In the genomic region with DNA sequence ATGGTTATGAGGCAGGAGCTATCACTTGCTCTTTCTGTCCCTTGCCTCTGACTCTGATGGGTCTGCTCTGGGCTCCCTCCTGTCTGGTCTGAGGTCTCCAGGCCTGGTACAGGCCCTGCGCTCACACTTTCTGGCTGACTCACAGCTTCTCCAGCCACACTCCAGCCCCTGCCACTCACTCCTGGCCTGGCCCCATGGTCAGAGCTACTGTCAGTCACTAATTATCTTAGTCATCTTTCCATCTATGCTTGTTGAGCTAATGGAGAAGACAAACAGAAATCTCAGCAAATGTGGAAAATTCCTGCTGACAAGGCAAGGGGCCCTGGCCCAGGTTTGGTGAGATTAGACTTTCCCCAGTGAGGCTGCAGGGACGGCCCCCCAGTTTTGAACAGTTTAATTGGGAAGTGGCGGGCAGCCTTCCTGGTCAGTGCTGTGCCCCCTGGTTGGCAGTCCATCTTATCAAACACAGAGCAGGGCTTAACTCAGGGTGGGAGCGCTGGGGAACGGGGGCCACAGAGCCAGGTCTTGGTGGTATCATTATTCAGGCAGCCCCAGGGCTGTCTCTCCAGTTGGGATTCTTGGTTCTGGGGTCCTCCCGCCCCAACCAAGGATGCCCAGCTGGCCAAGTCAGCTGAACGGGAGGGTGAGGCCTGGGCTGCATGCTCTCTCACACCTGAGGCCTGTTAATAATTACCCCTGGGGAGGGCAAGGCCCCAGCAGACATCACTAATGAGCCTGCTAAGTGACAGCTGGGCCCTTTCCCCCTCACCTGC, we compare ENCODE assay signal across 1 cellular context.
A peak's percentile ranks its signal among the peaks of the same experiment; 100 is the strongest.
TF ChIP-seq lines count a peak whose summit lies in the region.

No MANE protein-coding gene starts in this region.

TF ChIP-seq in HepG2, 621 proteins besides CTCF, POLR2A, EP300 and RAD21 (continued from another document and continues in another):
- TF ChIP-seq, protein P1, sequence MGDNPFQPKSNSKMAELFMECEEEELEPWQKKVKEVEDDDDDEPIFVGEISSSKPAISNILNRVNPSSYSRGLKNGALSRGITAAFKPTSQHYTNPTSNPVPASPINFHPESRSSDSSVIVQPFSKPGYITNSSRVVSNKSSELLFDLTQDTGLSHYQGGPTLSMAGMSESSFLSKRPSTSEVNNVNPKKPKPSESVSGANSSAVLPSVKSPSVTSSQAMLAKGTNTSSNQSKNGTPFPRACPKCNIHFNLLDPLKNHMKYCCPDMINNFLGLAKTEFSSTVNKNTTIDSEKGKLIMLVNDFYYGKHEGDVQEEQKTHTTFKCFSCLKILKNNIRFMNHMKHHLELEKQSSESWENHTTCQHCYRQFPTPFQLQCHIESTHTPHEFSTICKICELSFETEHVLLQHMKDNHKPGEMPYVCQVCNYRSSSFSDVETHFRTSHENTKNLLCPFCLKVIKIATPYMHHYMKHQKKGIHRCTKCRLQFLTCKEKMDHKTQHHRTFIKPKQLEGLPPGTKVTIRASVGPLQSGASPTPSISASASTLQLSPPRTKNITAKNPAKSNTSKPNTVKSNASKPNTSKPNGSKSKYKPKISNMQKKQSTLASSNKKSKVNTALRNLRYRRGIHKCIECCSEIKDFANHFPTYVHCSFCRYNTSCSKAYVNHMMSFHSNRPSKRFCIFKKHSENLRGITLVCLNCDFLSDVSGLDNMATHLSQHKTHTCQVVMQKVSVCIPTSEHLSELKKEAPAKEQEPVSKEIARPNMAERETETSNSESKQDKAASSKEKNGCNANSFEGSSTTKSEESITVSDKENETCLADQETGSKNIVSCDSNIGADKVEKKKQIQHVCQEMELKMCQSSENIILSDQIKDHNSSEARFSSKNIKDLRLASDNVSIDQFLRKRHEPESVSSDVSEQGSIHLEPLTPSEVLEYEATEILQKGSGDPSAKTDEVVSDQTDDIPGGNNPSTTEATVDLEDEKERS (CRISPR knock-in tag; IDR thresholded peaks at IDR 0.05): 0 out of 2 replicates have a peak, but pooled peaks have one; percentile 24
- no peak for TF ChIP-seq ZBTB42 (CRISPR knock-in tag; IDR thresholded peaks at IDR 0.05)
- TF ChIP-seq KMT2B (CRISPR knock-in tag; IDR thresholded peaks at IDR 0.05): no peak
- TF ChIP-seq, protein P2, sequence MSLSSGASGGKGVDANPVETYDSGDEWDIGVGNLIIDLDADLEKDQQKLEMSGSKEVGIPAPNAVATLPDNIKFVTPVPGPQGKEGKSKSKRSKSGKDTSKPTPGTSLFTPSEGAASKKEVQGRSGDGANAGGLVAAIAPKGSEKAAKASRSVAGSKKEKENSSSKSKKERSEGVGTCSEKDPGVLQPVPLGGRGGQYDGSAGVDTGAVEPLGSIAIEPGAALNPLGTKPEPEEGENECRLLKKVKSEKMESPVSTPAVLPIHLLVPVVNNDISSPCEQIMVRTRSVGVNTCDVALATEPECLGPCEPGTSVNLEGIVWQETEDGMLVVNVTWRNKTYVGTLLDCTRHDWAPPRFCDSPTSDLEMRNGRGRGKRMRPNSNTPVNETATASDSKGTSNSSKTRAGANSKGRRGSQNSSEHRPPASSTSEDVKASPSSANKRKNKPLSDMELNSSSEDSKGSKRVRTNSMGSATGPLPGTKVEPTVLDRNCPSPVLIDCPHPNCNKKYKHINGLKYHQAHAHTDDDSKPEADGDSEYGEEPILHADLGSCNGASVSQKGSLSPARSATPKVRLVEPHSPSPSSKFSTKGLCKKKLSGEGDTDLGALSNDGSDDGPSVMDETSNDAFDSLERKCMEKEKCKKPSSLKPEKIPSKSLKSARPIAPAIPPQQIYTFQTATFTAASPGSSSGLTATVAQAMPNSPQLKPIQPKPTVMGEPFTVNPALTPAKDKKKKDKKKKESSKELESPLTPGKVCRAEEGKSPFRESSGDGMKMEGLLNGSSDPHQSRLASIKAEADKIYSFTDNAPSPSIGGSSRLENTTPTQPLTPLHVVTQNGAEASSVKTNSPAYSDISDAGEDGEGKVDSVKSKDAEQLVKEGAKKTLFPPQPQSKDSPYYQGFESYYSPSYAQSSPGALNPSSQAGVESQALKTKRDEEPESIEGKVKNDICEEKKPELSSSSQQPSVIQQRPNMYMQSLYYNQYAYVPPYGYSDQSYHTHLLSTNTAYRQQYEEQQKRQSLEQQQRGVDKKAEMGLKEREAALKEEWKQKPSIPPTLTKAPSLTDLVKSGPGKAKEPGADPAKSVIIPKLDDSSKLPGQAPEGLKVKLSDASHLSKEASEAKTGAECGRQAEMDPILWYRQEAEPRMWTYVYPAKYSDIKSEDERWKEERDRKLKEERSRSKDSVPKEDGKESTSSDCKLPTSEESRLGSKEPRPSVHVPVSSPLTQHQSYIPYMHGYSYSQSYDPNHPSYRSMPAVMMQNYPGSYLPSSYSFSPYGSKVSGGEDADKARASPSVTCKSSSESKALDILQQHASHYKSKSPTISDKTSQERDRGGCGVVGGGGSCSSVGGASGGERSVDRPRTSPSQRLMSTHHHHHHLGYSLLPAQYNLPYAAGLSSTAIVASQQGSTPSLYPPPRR (CRISPR knock-in tag; IDR thresholded peaks at IDR 0.05; ENCODE audit: borderline replicate concordance): no peak
- no peak for TF ChIP-seq ZNF160 (CRISPR knock-in tag; IDR thresholded peaks at IDR 0.05)
- no peak for TF ChIP-seq POLR2AphosphoS5 (IDR thresholded peaks at IDR 0.05; ENCODE audit: low read depth, low read length)
- TF ChIP-seq GZF1 (CRISPR knock-in tag; IDR thresholded peaks at IDR 0.05): 0 out of 2 replicates have a peak, but pooled peaks have one; percentile 22
- no peak for TF ChIP-seq ZNF3 (CRISPR knock-in tag; IDR thresholded peaks at IDR 0.05)
- TF ChIP-seq ARNTL (CRISPR knock-in tag; IDR thresholded peaks at IDR 0.05): peak; percentile 72
- peak; percentile 29; the same call in 1 of the 2 replicates for TF ChIP-seq ZNF782 (CRISPR knock-in tag; IDR thresholded peaks at IDR 0.05; ENCODE audit: borderline replicate concordance)
- TF ChIP-seq, protein P3, sequence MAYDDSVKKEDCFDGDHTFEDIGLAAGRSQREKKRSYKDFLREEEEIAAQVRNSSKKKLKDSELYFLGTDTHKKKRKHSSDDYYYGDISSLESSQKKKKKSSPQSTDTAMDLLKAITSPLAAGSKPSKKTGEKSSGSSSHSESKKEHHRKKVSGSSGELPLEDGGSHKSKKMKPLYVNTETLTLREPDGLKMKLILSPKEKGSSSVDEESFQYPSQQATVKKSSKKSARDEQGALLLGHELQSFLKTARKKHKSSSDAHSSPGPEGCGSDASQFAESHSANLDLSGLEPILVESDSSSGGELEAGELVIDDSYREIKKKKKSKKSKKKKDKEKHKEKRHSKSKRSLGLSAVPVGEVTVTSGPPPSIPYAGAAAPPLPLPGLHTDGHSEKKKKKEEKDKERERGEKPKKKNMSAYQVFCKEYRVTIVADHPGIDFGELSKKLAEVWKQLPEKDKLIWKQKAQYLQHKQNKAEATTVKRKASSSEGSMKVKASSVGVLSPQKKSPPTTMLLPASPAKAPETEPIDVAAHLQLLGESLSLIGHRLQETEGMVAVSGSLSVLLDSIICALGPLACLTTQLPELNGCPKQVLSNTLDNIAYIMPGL (CRISPR knock-in tag; IDR thresholded peaks at IDR 0.05; ENCODE audit: borderline replicate concordance in 1 of 2, low read depth in 1 of 2): 0 out of 4 replicates have a peak, but pooled peaks of 1 of the 2 experiments have one; percentile 14
- TF ChIP-seq, protein P4, sequence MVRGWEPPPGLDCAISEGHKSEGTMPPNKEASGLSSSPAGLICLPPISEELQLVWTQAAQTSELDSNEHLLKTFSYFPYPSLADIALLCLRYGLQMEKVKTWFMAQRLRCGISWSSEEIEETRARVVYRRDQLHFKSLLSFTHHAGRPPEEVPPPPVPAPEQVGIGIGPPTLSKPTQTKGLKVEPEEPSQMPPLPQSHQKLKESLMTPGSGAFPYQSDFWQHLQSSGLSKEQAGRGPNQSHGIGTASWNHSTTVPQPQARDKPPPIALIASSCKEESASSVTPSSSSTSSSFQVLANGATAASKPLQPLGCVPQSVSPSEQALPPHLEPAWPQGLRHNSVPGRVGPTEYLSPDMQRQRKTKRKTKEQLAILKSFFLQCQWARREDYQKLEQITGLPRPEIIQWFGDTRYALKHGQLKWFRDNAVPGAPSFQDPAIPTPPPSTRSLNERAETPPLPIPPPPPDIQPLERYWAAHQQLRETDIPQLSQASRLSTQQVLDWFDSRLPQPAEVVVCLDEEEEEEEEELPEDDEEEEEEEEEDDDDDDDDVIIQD (CRISPR knock-in tag; IDR thresholded peaks at IDR 0.05; ENCODE audit: low read depth): 0 out of 2 replicates have a peak, but pooled peaks have one; percentile 20
- TF ChIP-seq KDM1A (CRISPR knock-in tag; IDR thresholded peaks at IDR 0.05): no peak
- TF ChIP-seq, protein P5, sequence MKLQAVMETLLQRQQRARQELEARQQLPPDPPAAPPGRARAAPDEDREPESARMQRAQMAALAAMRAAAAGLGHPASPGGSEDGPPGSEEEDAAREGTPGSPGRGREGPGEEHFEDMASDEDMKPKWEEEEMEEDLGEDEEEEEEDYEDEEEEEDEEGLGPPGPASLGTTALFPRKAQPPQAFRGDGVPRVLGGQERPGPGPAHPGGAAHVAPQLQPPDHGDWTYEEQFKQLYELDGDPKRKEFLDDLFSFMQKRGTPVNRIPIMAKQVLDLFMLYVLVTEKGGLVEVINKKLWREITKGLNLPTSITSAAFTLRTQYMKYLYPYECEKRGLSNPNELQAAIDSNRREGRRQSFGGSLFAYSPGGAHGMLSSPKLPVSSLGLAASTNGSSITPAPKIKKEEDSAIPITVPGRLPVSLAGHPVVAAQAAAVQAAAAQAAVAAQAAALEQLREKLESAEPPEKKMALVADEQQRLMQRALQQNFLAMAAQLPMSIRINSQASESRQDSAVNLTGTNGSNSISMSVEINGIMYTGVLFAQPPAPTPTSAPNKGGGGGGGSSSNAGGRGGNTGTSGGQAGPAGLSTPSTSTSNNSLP (IDR thresholded peaks at IDR 0.05; ENCODE audit: low read depth, low read length): 0 out of 2 replicates have a peak, but pooled peaks have one; percentile 20
- TF ChIP-seq, protein P6, sequence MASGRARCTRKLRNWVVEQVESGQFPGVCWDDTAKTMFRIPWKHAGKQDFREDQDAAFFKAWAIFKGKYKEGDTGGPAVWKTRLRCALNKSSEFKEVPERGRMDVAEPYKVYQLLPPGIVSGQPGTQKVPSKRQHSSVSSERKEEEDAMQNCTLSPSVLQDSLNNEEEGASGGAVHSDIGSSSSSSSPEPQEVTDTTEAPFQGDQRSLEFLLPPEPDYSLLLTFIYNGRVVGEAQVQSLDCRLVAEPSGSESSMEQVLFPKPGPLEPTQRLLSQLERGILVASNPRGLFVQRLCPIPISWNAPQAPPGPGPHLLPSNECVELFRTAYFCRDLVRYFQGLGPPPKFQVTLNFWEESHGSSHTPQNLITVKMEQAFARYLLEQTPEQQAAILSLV (CRISPR knock-in tag; IDR thresholded peaks at IDR 0.05; ENCODE audit: borderline replicate concordance): no peak
- no peak for TF ChIP-seq ZNF652 (CRISPR knock-in tag; IDR thresholded peaks at IDR 0.05; ENCODE audit: borderline replicate concordance, low read depth)
- 0 out of 2 replicates have a peak, but pooled peaks have one; percentile 39 for TF ChIP-seq MIXL1 (CRISPR knock-in tag; IDR thresholded peaks at IDR 0.05)
- no peak for TF ChIP-seq HDAC6 (IDR thresholded peaks at IDR 0.05; ENCODE audit: low read depth, low read length)
- TF ChIP-seq, protein P7, sequence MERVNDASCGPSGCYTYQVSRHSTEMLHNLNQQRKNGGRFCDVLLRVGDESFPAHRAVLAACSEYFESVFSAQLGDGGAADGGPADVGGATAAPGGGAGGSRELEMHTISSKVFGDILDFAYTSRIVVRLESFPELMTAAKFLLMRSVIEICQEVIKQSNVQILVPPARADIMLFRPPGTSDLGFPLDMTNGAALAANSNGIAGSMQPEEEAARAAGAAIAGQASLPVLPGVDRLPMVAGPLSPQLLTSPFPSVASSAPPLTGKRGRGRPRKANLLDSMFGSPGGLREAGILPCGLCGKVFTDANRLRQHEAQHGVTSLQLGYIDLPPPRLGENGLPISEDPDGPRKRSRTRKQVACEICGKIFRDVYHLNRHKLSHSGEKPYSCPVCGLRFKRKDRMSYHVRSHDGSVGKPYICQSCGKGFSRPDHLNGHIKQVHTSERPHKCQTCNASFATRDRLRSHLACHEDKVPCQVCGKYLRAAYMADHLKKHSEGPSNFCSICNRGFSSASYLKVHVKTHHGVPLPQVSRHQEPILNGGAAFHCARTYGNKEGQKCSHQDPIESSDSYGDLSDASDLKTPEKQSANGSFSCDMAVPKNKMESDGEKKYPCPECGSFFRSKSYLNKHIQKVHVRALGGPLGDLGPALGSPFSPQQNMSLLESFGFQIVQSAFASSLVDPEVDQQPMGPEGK (CRISPR knock-in tag; IDR thresholded peaks at IDR 0.05): peak; percentile 54; the same call in 1 of the 2 replicates
- no peak for TF ChIP-seq KAT2B (IDR thresholded peaks at IDR 0.05; ENCODE audit: borderline replicate concordance, low read depth, low read length)
- peak; percentile 51; the same call in 1 of the 2 replicates for TF ChIP-seq SPEN (CRISPR knock-in tag; IDR thresholded peaks at IDR 0.05; ENCODE audit: low read depth)
- peak; percentile 60 for TF ChIP-seq ZEB1 (IDR thresholded peaks at IDR 0.05; ENCODE audit: insufficient replicate concordance, low read depth)
- peak; percentile 51; the same call in 1 of the 3 replicates for TF ChIP-seq MXI1 (IDR thresholded peaks at IDR 0.05; ENCODE audit: borderline replicate concordance, low read depth, low read length)
- TF ChIP-seq XRCC5 (optimal IDR thresholded peaks at IDR 0.05; ENCODE audit: low read length): peak; percentile 37
- TF ChIP-seq, protein P8, sequence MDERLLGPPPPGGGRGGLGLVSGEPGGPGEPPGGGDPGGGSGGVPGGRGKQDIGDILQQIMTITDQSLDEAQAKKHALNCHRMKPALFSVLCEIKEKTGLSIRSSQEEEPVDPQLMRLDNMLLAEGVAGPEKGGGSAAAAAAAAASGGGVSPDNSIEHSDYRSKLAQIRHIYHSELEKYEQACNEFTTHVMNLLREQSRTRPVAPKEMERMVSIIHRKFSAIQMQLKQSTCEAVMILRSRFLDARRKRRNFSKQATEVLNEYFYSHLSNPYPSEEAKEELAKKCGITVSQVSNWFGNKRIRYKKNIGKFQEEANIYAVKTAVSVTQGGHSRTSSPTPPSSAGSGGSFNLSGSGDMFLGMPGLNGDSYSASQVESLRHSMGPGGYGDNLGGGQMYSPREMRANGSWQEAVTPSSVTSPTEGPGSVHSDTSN (CRISPR knock-in tag; IDR thresholded peaks at IDR 0.05): peak; percentile 78
- TF ChIP-seq RBAK (CRISPR knock-in tag; IDR thresholded peaks at IDR 0.05): no peak
- TF ChIP-seq, protein P9, sequence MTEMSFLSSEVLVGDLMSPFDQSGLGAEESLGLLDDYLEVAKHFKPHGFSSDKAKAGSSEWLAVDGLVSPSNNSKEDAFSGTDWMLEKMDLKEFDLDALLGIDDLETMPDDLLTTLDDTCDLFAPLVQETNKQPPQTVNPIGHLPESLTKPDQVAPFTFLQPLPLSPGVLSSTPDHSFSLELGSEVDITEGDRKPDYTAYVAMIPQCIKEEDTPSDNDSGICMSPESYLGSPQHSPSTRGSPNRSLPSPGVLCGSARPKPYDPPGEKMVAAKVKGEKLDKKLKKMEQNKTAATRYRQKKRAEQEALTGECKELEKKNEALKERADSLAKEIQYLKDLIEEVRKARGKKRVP (CRISPR knock-in tag; IDR thresholded peaks at IDR 0.05): 0 out of 4 replicates have a peak, but pooled peaks of 1 of the 2 experiments have one; percentile 26
- TF ChIP-seq ZNF326 (CRISPR knock-in tag; IDR thresholded peaks at IDR 0.05; ENCODE audit: borderline replicate concordance): no peak
- TF ChIP-seq ATF7 (IDR thresholded peaks at IDR 0.05): no peak
- TF ChIP-seq ATF7 (CRISPR knock-in tag; IDR thresholded peaks at IDR 0.05): no peak
- TF ChIP-seq ZNF331 (CRISPR knock-in tag; IDR thresholded peaks at IDR 0.05): no peak
- TF ChIP-seq ZNF251 (CRISPR knock-in tag; IDR thresholded peaks at IDR 0.05): no peak
- TF ChIP-seq SALL1 (CRISPR knock-in tag; IDR thresholded peaks at IDR 0.05): peak; percentile 37; the same call in 1 of the 2 replicates
- TF ChIP-seq ZNF607 (CRISPR knock-in tag; IDR thresholded peaks at IDR 0.05; ENCODE audit: borderline replicate concordance): 0 out of 2 replicates have a peak, but pooled peaks have one; percentile 20
- TF ChIP-seq SOX6 (IDR thresholded peaks at IDR 0.05): no peak
- TF ChIP-seq SOX6 (CRISPR knock-in tag; IDR thresholded peaks at IDR 0.05): peak; percentile 7; the same call in 1 of the 2 replicates
- TF ChIP-seq ZNF644 (CRISPR knock-in tag; IDR thresholded peaks at IDR 0.05; ENCODE audit: low read depth): 0 out of 2 replicates have a peak, but pooled peaks have one; percentile 22
- no peak for TF ChIP-seq HOXA5 (CRISPR knock-in tag; IDR thresholded peaks at IDR 0.05)
